In the genomic region with DNA sequence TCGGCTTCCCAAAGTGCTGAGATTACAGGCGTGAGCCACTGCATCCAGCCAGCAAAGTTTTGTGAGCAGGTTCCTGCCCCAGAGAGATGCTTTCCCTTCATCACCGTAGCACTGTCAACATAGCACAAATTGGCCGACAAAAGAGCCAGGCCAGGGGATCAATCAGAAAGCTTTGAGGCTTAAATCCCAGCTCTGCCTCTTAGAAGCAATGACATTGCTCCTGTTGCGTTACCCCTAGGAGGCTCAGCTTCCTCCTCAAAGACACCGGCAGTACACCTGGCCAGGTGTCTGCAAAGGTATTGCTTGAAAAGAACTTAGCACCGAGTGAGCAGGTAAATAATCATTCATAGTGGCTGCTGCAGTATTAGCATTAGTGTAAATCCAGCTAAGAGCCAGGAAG, we compare ENCODE assay signal across 1 cellular context.
TF ChIP-seq lines count a peak whose summit lies in the region.

No MANE protein-coding gene starts in this region.

TF ChIP-seq in GM23338, 12 proteins besides CTCF, POLR2A, EP300 and RAD21 (continued from another document):
- TF ChIP-seq, protein P1, sequence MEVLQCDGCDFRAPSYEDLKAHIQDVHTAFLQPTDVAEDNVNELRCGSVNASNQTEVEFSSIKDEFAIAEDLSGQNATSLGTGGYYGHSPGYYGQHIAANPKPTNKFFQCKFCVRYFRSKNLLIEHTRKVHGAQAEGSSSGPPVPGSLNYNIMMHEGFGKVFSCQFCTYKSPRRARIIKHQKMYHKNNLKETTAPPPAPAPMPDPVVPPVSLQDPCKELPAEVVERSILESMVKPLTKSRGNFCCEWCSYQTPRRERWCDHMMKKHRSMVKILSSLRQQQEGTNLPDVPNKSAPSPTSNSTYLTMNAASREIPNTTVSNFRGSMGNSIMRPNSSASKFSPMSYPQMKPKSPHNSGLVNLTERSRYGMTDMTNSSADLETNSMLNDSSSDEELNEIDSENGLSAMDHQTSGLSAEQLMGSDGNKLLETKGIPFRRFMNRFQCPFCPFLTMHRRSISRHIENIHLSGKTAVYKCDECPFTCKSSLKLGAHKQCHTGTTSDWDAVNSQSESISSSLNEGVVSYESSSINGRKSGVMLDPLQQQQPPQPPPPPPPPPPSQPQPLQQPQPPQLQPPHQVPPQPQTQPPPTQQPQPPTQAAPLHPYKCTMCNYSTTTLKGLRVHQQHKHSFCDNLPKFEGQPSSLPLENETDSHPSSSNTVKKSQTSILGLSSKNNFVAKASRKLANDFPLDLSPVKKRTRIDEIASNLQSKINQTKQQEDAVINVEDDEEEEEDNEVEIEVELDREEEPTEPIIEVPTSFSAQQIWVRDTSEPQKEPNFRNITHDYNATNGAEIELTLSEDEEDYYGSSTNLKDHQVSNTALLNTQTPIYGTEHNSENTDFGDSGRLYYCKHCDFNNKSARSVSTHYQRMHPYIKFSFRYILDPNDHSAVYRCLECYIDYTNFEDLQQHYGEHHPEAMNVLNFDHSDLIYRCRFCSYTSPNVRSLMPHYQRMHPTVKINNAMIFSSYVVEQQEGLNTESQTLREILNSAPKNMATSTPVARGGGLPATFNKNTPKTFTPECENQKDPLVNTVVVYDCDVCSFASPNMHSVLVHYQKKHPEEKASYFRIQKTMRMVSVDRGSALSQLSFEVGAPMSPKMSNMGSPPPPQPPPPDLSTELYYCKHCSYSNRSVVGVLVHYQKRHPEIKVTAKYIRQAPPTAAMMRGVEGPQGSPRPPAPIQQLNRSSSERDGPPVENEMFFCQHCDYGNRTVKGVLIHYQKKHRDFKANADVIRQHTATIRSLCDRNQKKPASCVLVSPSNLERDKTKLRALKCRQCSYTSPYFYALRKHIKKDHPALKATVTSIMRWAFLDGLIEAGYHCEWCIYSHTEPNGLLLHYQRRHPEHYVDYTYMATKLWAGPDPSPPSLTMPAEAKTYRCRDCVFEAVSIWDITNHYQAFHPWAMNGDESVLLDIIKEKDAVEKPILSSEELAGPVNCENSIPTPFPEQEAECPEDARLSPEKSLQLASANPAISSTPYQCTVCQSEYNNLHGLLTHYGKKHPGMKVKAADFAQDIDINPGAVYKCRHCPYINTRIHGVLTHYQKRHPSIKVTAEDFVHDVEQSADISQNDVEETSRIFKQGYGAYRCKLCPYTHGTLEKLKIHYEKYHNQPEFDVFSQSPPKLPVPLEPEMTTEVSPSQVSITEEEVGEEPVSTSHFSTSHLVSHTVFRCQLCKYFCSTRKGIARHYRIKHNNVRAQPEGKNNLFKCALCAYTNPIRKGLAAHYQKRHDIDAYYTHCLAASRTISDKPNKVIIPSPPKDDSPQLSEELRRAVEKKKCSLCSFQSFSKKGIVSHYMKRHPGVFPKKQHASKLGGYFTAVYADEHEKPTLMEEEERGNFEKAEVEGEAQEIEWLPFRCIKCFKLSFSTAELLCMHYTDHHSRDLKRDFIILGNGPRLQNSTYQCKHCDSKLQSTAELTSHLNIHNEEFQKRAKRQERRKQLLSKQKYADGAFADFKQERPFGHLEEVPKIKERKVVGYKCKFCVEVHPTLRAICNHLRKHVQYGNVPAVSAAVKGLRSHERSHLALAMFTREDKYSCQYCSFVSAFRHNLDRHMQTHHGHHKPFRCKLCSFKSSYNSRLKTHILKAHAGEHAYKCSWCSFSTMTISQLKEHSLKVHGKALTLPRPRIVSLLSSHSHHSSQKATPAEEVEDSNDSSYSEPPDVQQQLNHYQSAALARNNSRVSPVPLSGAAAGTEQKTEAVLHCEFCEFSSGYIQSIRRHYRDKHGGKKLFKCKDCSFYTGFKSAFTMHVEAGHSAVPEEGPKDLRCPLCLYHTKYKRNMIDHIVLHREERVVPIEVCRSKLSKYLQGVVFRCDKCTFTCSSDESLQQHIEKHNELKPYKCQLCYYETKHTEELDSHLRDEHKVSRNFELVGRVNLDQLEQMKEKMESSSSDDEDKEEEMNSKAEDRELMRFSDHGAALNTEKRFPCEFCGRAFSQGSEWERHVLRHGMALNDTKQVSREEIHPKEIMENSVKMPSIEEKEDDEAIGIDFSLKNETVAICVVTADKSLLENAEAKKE (CRISPR knock-in tag; IDR thresholded peaks at IDR 0.05) = no peak
- TF ChIP-seq ZNF114 (CRISPR knock-in tag; IDR thresholded peaks at IDR 0.05) = no peak
- TF ChIP-seq, protein P2, sequence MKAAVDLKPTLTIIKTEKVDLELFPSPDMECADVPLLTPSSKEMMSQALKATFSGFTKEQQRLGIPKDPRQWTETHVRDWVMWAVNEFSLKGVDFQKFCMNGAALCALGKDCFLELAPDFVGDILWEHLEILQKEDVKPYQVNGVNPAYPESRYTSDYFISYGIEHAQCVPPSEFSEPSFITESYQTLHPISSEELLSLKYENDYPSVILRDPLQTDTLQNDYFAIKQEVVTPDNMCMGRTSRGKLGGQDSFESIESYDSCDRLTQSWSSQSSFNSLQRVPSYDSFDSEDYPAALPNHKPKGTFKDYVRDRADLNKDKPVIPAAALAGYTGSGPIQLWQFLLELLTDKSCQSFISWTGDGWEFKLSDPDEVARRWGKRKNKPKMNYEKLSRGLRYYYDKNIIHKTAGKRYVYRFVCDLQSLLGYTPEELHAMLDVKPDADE (IDR thresholded peaks at IDR 0.05) = no peak
